20 cellular contexts compared by ENCODE assay signal in genomic region chrX:145848451-145848850, GRCh38.
"Had no signal": no experiment of that assay in that cellular context is flagged by ENCODE, and none has a peak within 500 bp of the region (broad histone marks: within the 10 kb centered on the region; RNA-seq: fewer than 3 reads in every experiment).

No MANE protein-coding gene starts in this region.

- H3K27ac ChIP-seq: adrenal gland, coronary artery, heart right ventricle, left lung, spleen, tibial nerve, uterus had no signal

- H3K9me3 ChIP-seq: adrenal gland, heart right ventricle, left lung, tibial nerve, uterus had no signal

- H3K4me3 ChIP-seq: adrenal gland, coronary artery, heart right ventricle, left lung, lung, spleen, tibial nerve, uterus had no signal

- H3K36me3 ChIP-seq: adrenal gland, heart right ventricle, left lung, spleen, tibial nerve, uterus had no signal

- H3K4me1 ChIP-seq: adrenal gland, heart right ventricle, left lung, spleen, tibial nerve, uterus had no signal

- DNase-seq: activated CD4-positive, alpha-beta T cell treated with anti-CD3 and anti-CD28 coated beads for 4 hours; activated CD4-positive, alpha-beta T cell treated with anti-CD3 and anti-CD28 coated beads, Interleukin-2, amount 50 U/mL, for 48 hours; activated CD4-positive, CD25-positive, alpha-beta regulatory T cell; activated CD8-positive, alpha-beta memory T cell treated with anti-CD3 and anti-CD28 coated beads, Interleukin-2, amount 50 U/mL, for 48 hours; activated naive CD4-positive, alpha-beta T cell; activated T-cell treated with anti-CD3 and anti-CD28 coated beads, Interleukin-2, amount 50 U/mL, for 4 hours; adrenal gland; cerebellar nuclear complex; heart right ventricle; left lung; midbrain; natural killer cell; stimulated activated CD4-positive, alpha-beta T cell treated with anti-CD3 and anti-CD28 coated beads, Interleukin-4, amount 100 ng/mL, for 24 hours; stimulated activated naive CD4-positive, alpha-beta T cell treated with Interleukin-2 at 50 U/mL for 16 hours; T-helper 17 cell; uterus had no signal

- H3K27me3 ChIP-seq: adrenal gland, heart right ventricle, left lung, spleen, tibial nerve, uterus had no signal
